In the genomic region with DNA sequence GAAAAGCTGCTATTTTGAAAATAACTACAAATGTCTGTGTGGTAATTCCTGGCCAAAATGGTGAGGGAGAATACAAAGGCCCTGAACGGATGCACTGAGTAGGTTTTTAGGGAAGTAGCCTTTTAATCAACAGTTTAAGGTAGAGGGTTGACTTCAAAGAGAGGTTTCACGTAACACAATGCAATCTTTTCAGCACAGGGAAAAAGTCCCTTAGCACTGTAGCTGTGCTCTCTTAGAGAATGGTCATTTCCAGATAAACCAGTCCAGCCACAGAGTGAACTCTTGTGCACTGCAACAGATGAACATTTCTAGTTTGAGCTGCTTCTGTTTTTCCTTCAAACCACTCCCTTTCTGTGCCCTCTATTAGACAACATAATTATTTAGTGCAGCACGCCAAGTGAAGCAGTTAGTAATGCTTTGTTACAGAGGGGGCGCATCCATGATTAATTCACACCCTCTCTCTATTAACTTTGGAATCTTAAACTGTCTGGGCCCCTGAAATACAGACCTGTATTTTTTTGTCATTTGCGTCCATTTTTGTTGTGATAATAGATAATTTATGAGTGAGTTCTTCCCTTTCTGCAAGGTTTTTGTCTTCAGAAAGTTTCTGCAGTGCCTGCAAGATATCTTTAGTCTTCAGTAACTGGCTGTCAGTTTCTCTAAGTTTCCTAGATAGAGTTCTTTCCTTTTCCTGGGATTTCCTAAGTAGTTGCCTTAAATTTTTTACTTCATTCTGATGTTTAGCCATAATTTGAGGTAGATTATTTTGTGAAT, we compare ENCODE assay signal across 1 cellular context.
TF ChIP-seq lines count a peak whose summit lies in the region.

No MANE protein-coding gene starts in this region.

TF ChIP-seq in K562, 482 proteins besides CTCF, POLR2A, EP300 and RAD21 (continued from another document):
- TF ChIP-seq PBX2 (CRISPR knock-in tag; IDR thresholded peaks at IDR 0.05; ENCODE audit: low read depth): no peak
- TF ChIP-seq PBX2 (tag; conservative IDR thresholded peaks at IDR 0.05; ENCODE audit: low read depth): peak; percentile 65
- TF ChIP-seq, protein P1, sequence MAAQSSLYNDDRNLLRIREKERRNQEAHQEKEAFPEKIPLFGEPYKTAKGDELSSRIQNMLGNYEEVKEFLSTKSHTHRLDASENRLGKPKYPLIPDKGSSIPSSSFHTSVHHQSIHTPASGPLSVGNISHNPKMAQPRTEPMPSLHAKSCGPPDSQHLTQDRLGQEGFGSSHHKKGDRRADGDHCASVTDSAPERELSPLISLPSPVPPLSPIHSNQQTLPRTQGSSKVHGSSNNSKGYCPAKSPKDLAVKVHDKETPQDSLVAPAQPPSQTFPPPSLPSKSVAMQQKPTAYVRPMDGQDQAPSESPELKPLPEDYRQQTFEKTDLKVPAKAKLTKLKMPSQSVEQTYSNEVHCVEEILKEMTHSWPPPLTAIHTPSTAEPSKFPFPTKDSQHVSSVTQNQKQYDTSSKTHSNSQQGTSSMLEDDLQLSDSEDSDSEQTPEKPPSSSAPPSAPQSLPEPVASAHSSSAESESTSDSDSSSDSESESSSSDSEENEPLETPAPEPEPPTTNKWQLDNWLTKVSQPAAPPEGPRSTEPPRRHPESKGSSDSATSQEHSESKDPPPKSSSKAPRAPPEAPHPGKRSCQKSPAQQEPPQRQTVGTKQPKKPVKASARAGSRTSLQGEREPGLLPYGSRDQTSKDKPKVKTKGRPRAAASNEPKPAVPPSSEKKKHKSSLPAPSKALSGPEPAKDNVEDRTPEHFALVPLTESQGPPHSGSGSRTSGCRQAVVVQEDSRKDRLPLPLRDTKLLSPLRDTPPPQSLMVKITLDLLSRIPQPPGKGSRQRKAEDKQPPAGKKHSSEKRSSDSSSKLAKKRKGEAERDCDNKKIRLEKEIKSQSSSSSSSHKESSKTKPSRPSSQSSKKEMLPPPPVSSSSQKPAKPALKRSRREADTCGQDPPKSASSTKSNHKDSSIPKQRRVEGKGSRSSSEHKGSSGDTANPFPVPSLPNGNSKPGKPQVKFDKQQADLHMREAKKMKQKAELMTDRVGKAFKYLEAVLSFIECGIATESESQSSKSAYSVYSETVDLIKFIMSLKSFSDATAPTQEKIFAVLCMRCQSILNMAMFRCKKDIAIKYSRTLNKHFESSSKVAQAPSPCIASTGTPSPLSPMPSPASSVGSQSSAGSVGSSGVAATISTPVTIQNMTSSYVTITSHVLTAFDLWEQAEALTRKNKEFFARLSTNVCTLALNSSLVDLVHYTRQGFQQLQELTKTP (IDR thresholded peaks at IDR 0.05; ENCODE audit: low read depth in 1 of 2, partially characterized antibody in 2 of 2): peak in 1 of 2 experiments; percentile 66
